11 cellular contexts compared by ENCODE assay signal in the genomic region with DNA sequence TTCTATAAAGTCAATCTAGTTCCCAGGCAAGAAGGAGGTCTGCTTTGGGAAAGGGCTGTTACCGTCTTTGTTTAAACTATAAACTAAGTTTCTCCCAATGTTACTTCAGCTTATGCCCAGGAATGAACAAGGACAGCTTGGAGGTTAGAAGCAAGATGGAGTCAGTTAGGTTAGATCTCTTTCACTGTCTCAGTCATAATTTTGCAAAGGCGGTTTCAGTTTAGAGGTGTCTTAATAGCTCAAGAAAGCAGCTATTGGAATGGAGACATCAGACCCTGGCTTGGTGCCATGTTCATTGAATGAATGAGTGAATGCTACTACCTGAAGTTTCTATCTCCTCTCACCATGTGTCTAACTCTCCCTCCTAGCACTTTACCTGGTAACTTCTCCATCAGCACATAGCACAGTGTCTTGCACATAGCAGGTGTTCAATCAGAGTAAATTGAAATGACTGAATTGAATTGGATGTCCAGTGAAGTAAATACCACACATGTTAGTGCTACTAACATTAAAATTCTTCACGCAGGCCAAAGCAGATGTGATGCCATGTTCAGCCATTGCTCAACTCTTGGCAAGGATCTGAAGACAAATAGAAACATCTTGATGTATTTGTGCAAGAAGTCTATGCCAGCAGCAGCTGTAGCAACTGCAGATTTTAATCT. TPM values are rescaled to one million over a fixed set of nuclear protein-coding genes. Genes with fewer than 3 reads are reported as not detected.
DNase-seq lines count a peak whose midpoint lies in the region; ATAC-seq and TF ChIP-seq lines count a peak whose summit lies in the region.
"Had no signal": no experiment of that assay in that cellular context is flagged by ENCODE, and none has a peak within 500 bp of the region (broad histone marks: within the 10 kb centered on the region; RNA-seq: fewer than 3 reads in every experiment).

No MANE protein-coding gene starts in this region.

- no peaks in the 10 kb centered on the region for H3K9me3 ChIP-seq in uterus
- H3K9me3 ChIP-seq: BLaER1 treated with 17β-estradiol and CSF1 and Interleukin-3, amounts not matched to agents 10 nM and 100 nM had no signal

- peaks cover 11% of the 10 kb centered on the region for H3K4me1 Mint-ChIP-seq in activated naive CD4-positive, alpha-beta T cell treated with anti-CD3 and anti-CD28 coated beads for 36 hours (ENCODE audit: low read depth)

- peak; percentile 34 for DNase-seq in activated naive CD4-positive, alpha-beta T cell treated with anti-CD3 and anti-CD28 coated beads for 36 hours
- DNase-seq in activated naive CD4-positive, alpha-beta T cell (lab: John Stamatoyannopoulos, UW), result no peak
- DNase-seq in glomerular visceral epithelial cell (ENCODE audit: extremely low spot score) (peak; percentile 43), uterus (no peak), GM13977 (ENCODE audit: low spot score) (no peak), NCI-H2107 (lab: John Stamatoyannopoulos, UW) (no peak)
- DNase-seq: activated T-cell treated with anti-CD3 and anti-CD28 coated beads, Interleukin-2, amount 50 U/mL, for 4 hours; NCI-H1436 treated with DMSO at 0.1 percent for 48 hours had no signal

- in situ Hi-C loops in GM13977 (cut with MboI; ENCODE audit: low pct_unique_long_range_greater_than_20kb, low sequenced_read_pairs, unreplicated experiment), result no loop called here

- H3K27me3 Mint-ChIP-seq in activated naive CD4-positive, alpha-beta T cell treated with anti-CD3 and anti-CD28 coated beads for 36 hours (ENCODE audit: low read depth), result peaks cover 2% of the 10 kb centered on the region

- H3K27ac Mint-ChIP-seq in activated naive CD4-positive, alpha-beta T cell treated with anti-CD3 and anti-CD28 coated beads for 36 hours, result no peak overlapping the region

- CTCF ChIA-PET in activated naive CD4-positive, alpha-beta T cell treated with anti-CD3 and anti-CD28 coated beads for 36 hours (lab: Charles Lee), result interaction anchor here (5.6 kb wide), 1 partner anchor 14 kb away, joined by 49 read pairs; no protein-coding TSS in a partner anchor

- TF ChIP-seq CTCF in uterus (IDR thresholded peaks at IDR 0.05) (no peak), GM13977 (IDR thresholded peaks at IDR 0.05; ENCODE audit: extremely low read depth, insufficient read depth, missing control alignments) (no peak)

- H3K36me3 Mint-ChIP-seq in activated naive CD4-positive, alpha-beta T cell treated with anti-CD3 and anti-CD28 coated beads for 36 hours (ENCODE audit: low read depth), result no peaks in the 10 kb centered on the region

- no peaks in the 10 kb centered on the region for H3K4me1 ChIP-seq in uterus

- H3K9me3 Mint-ChIP-seq in activated naive CD4-positive, alpha-beta T cell treated with anti-CD3 and anti-CD28 coated beads for 36 hours, result no peaks in the 10 kb centered on the region
- H3K9me3 Mint-ChIP-seq: activated T-cell treated with anti-CD3 and anti-CD28 coated beads, Interleukin-2, amount 50 U/mL, for 4 hours had no signal

- ATAC-seq in SK-N-SH treated with all-trans-retinoic acid at 6 μM for 48 hours, result peak; percentile 64; the same call in 2 of the 3 replicates
- ATAC-seq in HG03439 (IDR thresholded peaks at IDR 0.05; ENCODE audit: unreplicated experiment), result no peak
- ATAC-seq: activated T-cell treated with anti-CD3 and anti-CD28 coated beads, Interleukin-2, amount 50 U/mL, for 4 hours had no signal

- no peaks in the 10 kb centered on the region for H3K27me3 ChIP-seq in uterus
- H3K27me3 ChIP-seq: BLaER1 treated with 17β-estradiol and CSF1 and Interleukin-3, amounts not matched to agents 10 nM and 100 nM had no signal

- H3K4me3 ChIP-seq in uterus, result no peak overlapping the region
- H3K4me3 ChIP-seq: BLaER1 treated with 17β-estradiol and CSF1 and Interleukin-3, amounts not matched to agents 10 nM and 100 nM had no signal

- intact Hi-C loops in activated naive CD4-positive, alpha-beta T cell treated with anti-CD3 and anti-CD28 coated beads for 36 hours (cut with micrococcal nuclease), result loop anchor here (2.0 kb wide), 1 partner anchor 18 kb away; no protein-coding TSS in a partner anchor
- intact Hi-C loops in uterus (cut with DNase I; ENCODE audit: low total_unique reads), result no loop called here

- no peaks in the 10 kb centered on the region for H3K36me3 ChIP-seq in uterus
- H3K36me3 ChIP-seq: BLaER1 treated with 17β-estradiol and CSF1 and Interleukin-3, amounts not matched to agents 10 nM and 100 nM had no signal

- peak overlapping the region; percentile 35 to 54 for H3K27ac ChIP-seq in uterus

- no peak overlapping the region for H3K4me3 Mint-ChIP-seq in activated naive CD4-positive, alpha-beta T cell treated with anti-CD3 and anti-CD28 coated beads for 36 hours
- H3K4me3 Mint-ChIP-seq: activated T-cell treated with anti-CD3 and anti-CD28 coated beads, Interleukin-2, amount 50 U/mL, for 4 hours had no signal

- TF ChIP-seq POLR2A in uterus (IDR thresholded peaks at IDR 0.05), result no peak

TF ChIP-seq in SK-N-SH treated with all-trans-retinoic acid at 6 μM for 48 hours, 23 proteins besides CTCF, POLR2A, EP300 and RAD21:
- TF ChIP-seq TOX (CRISPR knock-in tag; IDR thresholded peaks at IDR 0.05; ENCODE audit: borderline replicate concordance) (no peak), ARNTL (CRISPR knock-in tag; IDR thresholded peaks at IDR 0.05; ENCODE audit: borderline replicate concordance, low read depth) (no peak), ZNF8 (CRISPR knock-in tag; IDR thresholded peaks at IDR 0.05) (no peak), ZFP3 (CRISPR knock-in tag; IDR thresholded peaks at IDR 0.05) (no peak), TSHZ2 (CRISPR knock-in tag; IDR thresholded peaks at IDR 0.05) (no peak), CSDC2 (CRISPR knock-in tag; IDR thresholded peaks at IDR 0.05) (no peak), ISL1 (CRISPR knock-in tag; IDR thresholded peaks at IDR 0.05) (no peak), CREB5 (CRISPR knock-in tag; IDR thresholded peaks at IDR 0.05; ENCODE audit: low read depth) (no peak), ESRRG (CRISPR knock-in tag; IDR thresholded peaks at IDR 0.05) (no peak), TCF4 (CRISPR knock-in tag; IDR thresholded peaks at IDR 0.05; ENCODE audit: borderline replicate concordance) (no peak), RARB (CRISPR knock-in tag; IDR thresholded peaks at IDR 0.05) (no peak)
- TF ChIP-seq, protein P1, sequence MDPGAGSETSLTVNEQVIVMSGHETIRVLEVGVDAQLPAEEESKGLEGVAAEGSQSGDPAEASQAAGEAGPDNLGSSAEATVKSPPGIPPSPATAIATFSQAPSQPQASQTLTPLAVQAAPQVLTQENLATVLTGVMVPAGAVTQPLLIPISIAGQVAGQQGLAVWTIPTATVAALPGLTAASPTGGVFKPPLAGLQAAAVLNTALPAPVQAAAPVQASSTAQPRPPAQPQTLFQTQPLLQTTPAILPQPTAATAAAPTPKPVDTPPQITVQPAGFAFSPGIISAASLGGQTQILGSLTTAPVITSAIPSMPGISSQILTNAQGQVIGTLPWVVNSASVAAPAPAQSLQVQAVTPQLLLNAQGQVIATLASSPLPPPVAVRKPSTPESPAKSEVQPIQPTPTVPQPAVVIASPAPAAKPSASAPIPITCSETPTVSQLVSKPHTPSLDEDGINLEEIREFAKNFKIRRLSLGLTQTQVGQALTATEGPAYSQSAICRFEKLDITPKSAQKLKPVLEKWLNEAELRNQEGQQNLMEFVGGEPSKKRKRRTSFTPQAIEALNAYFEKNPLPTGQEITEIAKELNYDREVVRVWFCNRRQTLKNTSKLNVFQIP (CRISPR knock-in tag; IDR thresholded peaks at IDR 0.05; ENCODE audit: borderline replicate concordance, low read depth), result no peak
TF ChIP-seq in SK-N-SH treated with all-trans-retinoic acid at 6 μM for 48 hours: peak in this region for 0.

RNA-seq across cellular contexts. Expression of gene CLEC3B, which starts 28.2 kb away (rescaled TPM):
- total RNA-seq in activated naive CD4-positive, alpha-beta T cell treated with anti-CD3 and anti-CD28 coated beads for 36 hours, result not detected
- 100 to 1,000 TPM in 1 of 4 donors, 10 to 100 TPM in 3; 35.0 to 248 (median 62.6) TPM for total RNA-seq in uterus

Comparison
In these comparisons a context has a peak if more than half of its experiments do, and no peak if none do; other contexts are left out.
1. DNase-seq: peak in activated naive CD4-positive, alpha-beta T cell treated with anti-CD3 and anti-CD28 coated beads for 36 hours (single experiment) and glomerular visceral epithelial cell (single experiment); none in activated naive CD4-positive, alpha-beta T cell (0 of 4), uterus (0 of 2), GM13977 (single experiment) and NCI-H2107 (single experiment).
2. RNA of gene CLEC3B, which starts 28.2 kb away (total RNA-seq): 35.0 to 248 TPM in uterus; not detected in activated naive CD4-positive, alpha-beta T cell treated with anti-CD3 and anti-CD28 coated beads for 36 hours; every median in the first group is over 10 times any median in the second.